9 cellular contexts compared by ENCODE assay signal in the genomic region with DNA sequence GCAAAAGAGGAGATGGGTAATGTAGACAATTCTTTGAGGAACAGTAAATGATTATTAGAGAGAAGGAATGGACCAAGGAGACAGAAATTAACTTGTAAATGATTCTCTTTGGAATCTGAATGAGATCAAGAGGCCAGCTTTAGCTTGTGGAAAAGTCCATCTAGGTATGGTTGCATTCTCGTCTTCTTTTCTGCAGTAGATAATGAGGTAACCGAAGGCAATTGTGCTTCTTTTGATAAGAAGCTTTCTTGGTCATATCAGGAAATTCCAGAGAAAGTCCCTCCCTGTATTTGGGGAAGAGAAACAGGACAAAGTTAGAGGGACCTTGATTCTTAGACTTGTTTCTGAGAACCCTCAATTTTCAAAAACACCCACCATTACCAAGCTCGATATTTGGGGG.
A peak's percentile ranks its signal among the peaks of the same experiment; 100 is the strongest.
DNase-seq lines count a peak whose midpoint lies in the region; ATAC-seq and TF ChIP-seq lines count a peak whose summit lies in the region.
"Had no signal": no experiment of that assay in that cellular context is flagged by ENCODE, and none has a peak within 500 bp of the region (broad histone marks: within the 10 kb centered on the region; RNA-seq: fewer than 3 reads in every experiment).

No MANE protein-coding gene starts in this region.

- H3K4me1 ChIP-seq in DOHH2 (ENCODE audit: control insufficient read depth, low read length) (peaks cover 82% of the 10 kb centered on the region), Loucy (ENCODE audit: insufficient read depth, low read length, poor library complexity, severe bottlenecking) (peaks cover 62% of the 10 kb centered on the region)

- H3K27ac ChIP-seq in DOHH2 (ENCODE audit: low read depth, low read length) (peak overlapping the region; percentile 99), dorsolateral prefrontal cortex (peak overlapping the region in 17 of 59 donors; percentile 2 to 86 (median 70))

- H3K27ac Mint-ChIP-seq in chondrocyte (ENCODE audit: unreplicated experiment) (peak overlapping the region; percentile 36), neural crest cell (ENCODE audit: unreplicated experiment) (peak overlapping the region; percentile 100)

- H3K4me1 Mint-ChIP-seq in chondrocyte (ENCODE audit: low read depth) (peaks cover 36% of the 10 kb centered on the region), neural crest cell (peaks cover 55% of the 10 kb centered on the region)

- H3K27me3 Mint-ChIP-seq in chondrocyte (ENCODE audit: low read depth) (no peaks in the 10 kb centered on the region), neural crest cell (ENCODE audit: low read depth) (peaks cover 15% of the 10 kb centered on the region)

- H3K9me3 ChIP-seq in DOHH2 (ENCODE audit: control insufficient read depth, insufficient read depth, low read length) (no peaks in the 10 kb centered on the region), Loucy (ENCODE audit: insufficient read depth, low read depth, low read length) (no peaks in the 10 kb centered on the region)

- ATAC-seq in left lobe of liver (no peak), GM18505 (IDR thresholded peaks at IDR 0.05; ENCODE audit: unreplicated experiment) (no peak)

- no peaks in the 10 kb centered on the region for H3K36me3 Mint-ChIP-seq in chondrocyte (ENCODE audit: low read depth)
- peaks cover 3% of the 10 kb centered on the region for H3K36me3 Mint-ChIP-seq in neural crest cell (ENCODE audit: low read depth)

- H4K20me1 ChIP-seq in DOHH2 (ENCODE audit: control insufficient read depth, insufficient read depth, low read depth, low read length) (no peaks in the 10 kb centered on the region), Loucy (ENCODE audit: insufficient read depth, low read length, poor library complexity, severe bottlenecking) (no peaks in the 10 kb centered on the region)

- peaks cover 25% of the 10 kb centered on the region for H3K36me3 ChIP-seq in DOHH2 (ENCODE audit: control insufficient read depth, low read length)
- no peaks in the 10 kb centered on the region for H3K36me3 ChIP-seq in Loucy (ENCODE audit: insufficient read depth, low read length)

- H3K4me3 Mint-ChIP-seq in chondrocyte (ENCODE audit: unreplicated experiment) (no peak overlapping the region), neural crest cell (peak overlapping the region; percentile 99)

- H3K4me3 ChIP-seq in DOHH2 (ENCODE audit: low read length) (peak overlapping the region; percentile 83), Loucy (ENCODE audit: low read length, poor library complexity, severe bottlenecking) (peak overlapping the region; percentile 92), dorsolateral prefrontal cortex (peak overlapping the region in 1 of 59 donors; percentile 54)

- no peak for TF ChIP-seq POLR2A in GM18505 (IDR thresholded peaks at IDR 0.05; ENCODE audit: borderline replicate concordance, extremely low read depth, insufficient read depth, insufficient read length)

- no peak overlapping the region for H2AFZ ChIP-seq in Loucy (ENCODE audit: low read length)

- H3K79me2 ChIP-seq in DOHH2 (ENCODE audit: control insufficient read depth, low read length) (no peaks in the 10 kb centered on the region; the same call in 1 of the 2 replicates), Loucy (ENCODE audit: insufficient read depth, low read length) (peaks cover 38% of the 10 kb centered on the region)

- intact Hi-C loops in dorsolateral prefrontal cortex (cut with DNase I): no loop called here

- H3K4me2 ChIP-seq in DOHH2 (ENCODE audit: low read length) (peak overlapping the region; percentile 87), Loucy (ENCODE audit: low read depth, low read length, poor library complexity, severe bottlenecking) (peak overlapping the region; percentile 74)

- TF ChIP-seq CTCF in DOHH2 (IDR thresholded peaks at IDR 0.05; ENCODE audit: low read depth, low read length, poor library complexity, severe bottlenecking): no peak
- no peak for TF ChIP-seq CTCF in Loucy (conservative IDR thresholded peaks at IDR 0.05; ENCODE audit: low read length)
- TF ChIP-seq CTCF in chondrocyte (IDR thresholded peaks at IDR 0.05): no peak
- no peak for TF ChIP-seq CTCF in neural crest cell (conservative IDR thresholded peaks at IDR 0.05)
- TF ChIP-seq CTCF in dorsolateral prefrontal cortex (IDR thresholded peaks at IDR 0.05 in 54 of 56, conservative IDR thresholded peaks at IDR 0.05 in 2 of 56; ENCODE audit: low read depth in 1 of 56, partially characterized antibody in 56 of 56): no peak

- H3K9me3 Mint-ChIP-seq in chondrocyte (ENCODE audit: low read depth): no peaks in the 10 kb centered on the region
- H3K9me3 Mint-ChIP-seq in neural crest cell: no peaks in the 10 kb centered on the region

- no peak for DNase-seq in chondrocyte (ENCODE audit: low spot score)
- DNase-seq in neural crest cell (ENCODE audit: low read depth, low spot score): no peak
- no peak for DNase-seq in left lobe of liver (ENCODE audit: low spot score)
- DNase-seq in stimulated activated naive CD4-positive, alpha-beta T cell (lab: John Stamatoyannopoulos, UW): no peak
- no peak for DNase-seq in dorsolateral prefrontal cortex
- DNase-seq: NCI-H510A had no signal

- H3K9me2 ChIP-seq in DOHH2 (replicated peaks; ENCODE audit: control insufficient read depth, low read length) (no peaks in the 10 kb centered on the region), Loucy (replicated peaks; ENCODE audit: low read depth, low read length) (no peaks in the 10 kb centered on the region)

- H3K27me3 ChIP-seq in DOHH2 (ENCODE audit: control insufficient read depth, low read length): no peaks in the 10 kb centered on the region
- H3K27me3 ChIP-seq in Loucy (ENCODE audit: insufficient read depth, low read length, poor library complexity, severe bottlenecking): no peaks in the 10 kb centered on the region
- H3K27me3 ChIP-seq in dorsolateral prefrontal cortex: peaks cover 0 to 22% (median 2%) of the 10 kb centered on the region in 45 donors

- H3K9ac ChIP-seq in Loucy (ENCODE audit: low read depth, low read length, poor library complexity, severe bottlenecking): peak overlapping the region; percentile 99

- H3F3A ChIP-seq in DOHH2 (ENCODE audit: control insufficient read depth, insufficient read depth): peaks cover 41% of the 10 kb centered on the region
- peaks cover 5% of the 10 kb centered on the region; the same call in 1 of the 2 replicates for H3F3A ChIP-seq in Loucy (ENCODE audit: low read depth)
